11 cellular contexts compared by ENCODE assay signal in the genomic region with DNA sequence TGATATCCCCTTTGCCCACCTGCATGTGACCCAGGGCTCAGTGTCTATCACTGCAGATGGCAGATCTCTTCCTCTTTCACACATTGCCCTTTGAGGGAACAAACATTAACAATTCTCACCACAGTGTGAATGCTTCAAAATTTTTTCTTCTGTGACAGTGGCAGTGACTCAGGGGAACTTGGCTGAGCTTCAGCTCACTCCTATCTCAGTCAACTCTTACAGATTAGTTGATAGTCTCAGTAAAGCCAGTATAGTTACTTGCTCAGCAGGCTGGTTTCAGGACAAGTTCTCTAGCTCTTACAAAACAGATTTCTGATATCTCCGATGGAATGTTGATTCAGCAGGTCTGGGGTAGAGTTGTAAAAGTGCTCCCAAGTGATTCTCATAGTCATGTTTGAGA.
DNase-seq lines count a peak whose midpoint lies in the region; ATAC-seq and TF ChIP-seq lines count a peak whose summit lies in the region.
"Had no signal": no experiment of that assay in that cellular context is flagged by ENCODE, and none has a peak within 500 bp of the region (broad histone marks: within the 10 kb centered on the region; RNA-seq: fewer than 3 reads in every experiment).

No MANE protein-coding gene starts in this region.

- H3K9ac ChIP-seq in OCI-LY1 (ENCODE audit: low read length) = no peak overlapping the region

- H4K20me1 ChIP-seq in OCI-LY1 (ENCODE audit: insufficient read depth, low read length) (no peaks in the 10 kb centered on the region), osteoblast (ENCODE audit: insufficient read depth, low read length) (no peaks in the 10 kb centered on the region), GM23338 (replicated peaks; ENCODE audit: insufficient read depth) (no peaks in the 10 kb centered on the region)

- H3K4me2 ChIP-seq in OCI-LY1 (ENCODE audit: low read length) (no peak overlapping the region), osteoblast (ENCODE audit: insufficient read depth, low read length) (peak overlapping the region; percentile 0), GM23338 (no peak overlapping the region)

- H3K27ac ChIP-seq in OCI-LY1 (ENCODE audit: low read depth, low read length, poor library complexity, severe bottlenecking) (peak overlapping the region; percentile 33), epithelial cell of prostate (peak overlapping the region; percentile 80), osteoblast (ENCODE audit: low read depth, low read length) (peak overlapping the region; percentile 99), GM23338 (ENCODE audit: low read depth) (no peak overlapping the region)

- H3K36me3 Mint-ChIP-seq in GM23338 (ENCODE audit: low read depth) = no peaks in the 10 kb centered on the region

- no peaks in the 10 kb centered on the region for H3K79me2 ChIP-seq in OCI-LY1 (ENCODE audit: insufficient read depth, low read length)
- H3K79me2 ChIP-seq in osteoblast (ENCODE audit: insufficient read depth, low read length) = no peaks in the 10 kb centered on the region
- H3K79me2 ChIP-seq in GM23338 (replicated peaks; ENCODE audit: insufficient read depth) = no peaks in the 10 kb centered on the region

- H3F3A ChIP-seq in OCI-LY1 (ENCODE audit: insufficient read depth, low read length) = no peaks in the 10 kb centered on the region
- no peaks in the 10 kb centered on the region for H3F3A ChIP-seq in GM23338 (replicated peaks; ENCODE audit: low read depth)

- H3K9me2 ChIP-seq in OCI-LY1 (ENCODE audit: low read depth, low read length) (no peaks in the 10 kb centered on the region), GM23338 (ENCODE audit: insufficient read depth) (0 out of 2 replicates have a peak, but pooled peaks cover 11% of the 10 kb centered on the region)

- peaks cover 32% of the 10 kb centered on the region for H3K4me1 ChIP-seq in OCI-LY1 (ENCODE audit: insufficient read depth, low read length, severe bottlenecking)
- peaks cover 51% of the 10 kb centered on the region for H3K4me1 ChIP-seq in osteoblast (ENCODE audit: insufficient read depth, low read length)
- no peaks in the 10 kb centered on the region for H3K4me1 ChIP-seq in GM23338 (ENCODE audit: insufficient read depth)

- H2AFZ ChIP-seq in OCI-LY1 (ENCODE audit: low read length) (no peak overlapping the region), osteoblast (ENCODE audit: low read length) (no peak overlapping the region), GM23338 (no peak overlapping the region)

- ATAC-seq in HG02870 (IDR thresholded peaks at IDR 0.05; ENCODE audit: unreplicated experiment) (no peak), GM23338 (no peak)
- ATAC-seq: activated T-helper 17 cell treated with anti-CD3 and anti-CD28 coated beads, Interleukin-2, amount 50 U/mL, for 72 hours had no signal

- no peaks in the 10 kb centered on the region for H3K9me3 Mint-ChIP-seq in GM23338
- H3K9me3 Mint-ChIP-seq: activated T-helper 17 cell treated with anti-CD3 and anti-CD28 coated beads, Interleukin-2, amount 50 U/mL, for 72 hours had no signal

- H3K9me3 ChIP-seq in OCI-LY1 (ENCODE audit: low read length) (no peaks in the 10 kb centered on the region), osteoblast (ENCODE audit: low read depth, low read length) (no peaks in the 10 kb centered on the region)
- H3K9me3 ChIP-seq: upper lobe of left lung had no signal

- H3K27me3 ChIP-seq in OCI-LY1 (ENCODE audit: insufficient read depth, low read length) = no peaks in the 10 kb centered on the region
- no peaks in the 10 kb centered on the region for H3K27me3 ChIP-seq in osteoblast (ENCODE audit: insufficient read depth, low read length)
- no peaks in the 10 kb centered on the region for H3K27me3 ChIP-seq in GM23338 (ENCODE audit: insufficient read depth)
- H3K27me3 ChIP-seq: upper lobe of left lung had no signal

- H3K36me3 ChIP-seq in OCI-LY1 (ENCODE audit: insufficient read depth, low read length) (no peaks in the 10 kb centered on the region), osteoblast (ENCODE audit: insufficient read depth, low read length) (no peaks in the 10 kb centered on the region), GM23338 (ENCODE audit: insufficient read depth) (no peaks in the 10 kb centered on the region)
- H3K36me3 ChIP-seq: upper lobe of left lung had no signal

- H3K4me3 Mint-ChIP-seq in GM23338 = no peak overlapping the region
- H3K4me3 Mint-ChIP-seq: activated T-helper 17 cell treated with anti-CD3 and anti-CD28 coated beads, Interleukin-2, amount 50 U/mL, for 72 hours had no signal

- no peak overlapping the region for H3K27ac Mint-ChIP-seq in GM23338
- H3K27ac Mint-ChIP-seq: activated T-helper 17 cell treated with anti-CD3 and anti-CD28 coated beads, Interleukin-2, amount 50 U/mL, for 72 hours had no signal

- TF ChIP-seq CTCF in OCI-LY1 (IDR thresholded peaks at IDR 0.05; ENCODE audit: low read length) (no peak), osteoblast (IDR thresholded peaks at IDR 0.05; ENCODE audit: extremely low read depth, low read depth, low read length) (no peak), GM23338 (conservative IDR thresholded peaks at IDR 0.05; ENCODE audit: low read depth in 2 of 2) (no peak)

- no peaks in the 10 kb centered on the region for H3K4me1 Mint-ChIP-seq in GM23338
- H3K4me1 Mint-ChIP-seq: activated T-helper 17 cell treated with anti-CD3 and anti-CD28 coated beads, Interleukin-2, amount 50 U/mL, for 72 hours had no signal

- DNase-seq in GM03348 (ENCODE audit: low spot score) (peak; percentile 39), epithelial cell of prostate (ENCODE audit: low read depth, low spot score) (peak; percentile 31), osteoblast (ENCODE audit: insufficient read length, low spot score, missing footprints) (no peak), GM23338 (ENCODE audit: low spot score) (no peak), SKM-1 treated with dmso at 0.1 percent for 144 hours (lab: John Stamatoyannopoulos, UW; ENCODE audit: unreplicated experiment) (no peak)
- no peak for DNase-seq in stimulated activated naive CD4-positive, alpha-beta T cell (lab: John Stamatoyannopoulos, UW)
- DNase-seq: SW 1271, upper lobe of left lung had no signal

- H3K4me3 ChIP-seq in OCI-LY1 (ENCODE audit: low read depth, low read length, poor library complexity, severe bottlenecking) = no peak overlapping the region
- H3K4me3 ChIP-seq in osteoblast (ENCODE audit: insufficient read depth, low read length) = no peak overlapping the region
- H3K4me3 ChIP-seq in GM23338 = no peak overlapping the region
- H3K4me3 ChIP-seq: upper lobe of left lung had no signal

- H3K27me3 Mint-ChIP-seq in GM23338 (ENCODE audit: insufficient read depth, low read depth, poor library complexity) = no peaks in the 10 kb centered on the region
- H3K27me3 Mint-ChIP-seq: activated T-helper 17 cell treated with anti-CD3 and anti-CD28 coated beads, Interleukin-2, amount 50 U/mL, for 72 hours had no signal

Comparison
In these comparisons a context has a peak if more than half of its experiments do, and no peak if none do; other contexts are left out.
1. DNase-seq: peak in GM03348 (single experiment) and epithelial cell of prostate (single experiment); none in osteoblast (single experiment), GM23338 (single experiment), stimulated activated naive CD4-positive, alpha-beta T cell (0 of 6) and SKM-1 treated with dmso at 0.1 percent for 144 hours (single experiment).